ENCODE assay signal across 1 cellular context in the genomic region with DNA sequence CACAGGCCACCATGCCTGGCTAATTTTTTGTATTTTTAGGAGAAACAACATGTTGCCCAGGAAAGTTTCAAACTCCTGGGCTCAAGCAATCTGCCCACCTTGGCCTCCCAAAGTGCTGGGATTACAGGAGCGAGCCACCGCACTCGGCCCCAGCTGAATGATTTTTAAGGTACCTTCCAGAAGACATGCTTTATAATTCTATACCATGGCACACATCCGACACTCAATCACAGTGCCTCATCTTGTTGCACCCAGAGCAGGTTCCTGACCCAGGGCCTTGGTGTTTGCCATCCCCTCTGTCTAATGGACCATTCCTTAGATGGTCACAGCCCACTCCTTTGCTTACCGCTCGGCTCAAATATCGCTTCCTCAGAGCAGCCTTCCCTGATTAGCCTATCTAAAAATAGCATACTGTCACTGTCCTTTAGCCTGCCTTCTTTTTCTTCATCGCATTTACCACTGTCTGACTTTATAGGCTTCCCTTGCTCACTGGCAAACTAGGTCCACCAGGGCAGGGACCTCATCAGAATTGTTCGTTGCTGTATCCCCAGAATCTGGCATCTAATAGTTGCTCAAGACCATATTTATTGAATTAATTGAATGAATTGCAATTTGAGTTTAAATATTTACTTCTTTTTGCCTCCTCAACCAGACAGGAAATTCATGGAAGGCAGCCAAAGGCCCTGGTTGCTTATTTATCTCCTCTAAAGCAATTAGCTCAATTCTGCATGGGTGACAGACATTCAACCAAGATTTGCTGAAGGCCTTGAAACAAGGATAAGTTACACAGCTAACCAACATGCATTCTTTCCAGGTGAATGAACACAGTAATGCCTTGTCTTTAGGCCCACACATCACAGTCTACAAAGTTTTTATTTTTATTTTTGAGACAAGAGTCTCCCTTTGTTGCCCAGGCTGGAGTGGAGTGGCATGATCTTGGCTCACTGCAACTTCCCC.
TF ChIP-seq lines count a peak whose summit lies in the region.

No MANE protein-coding gene starts in this region.

TF ChIP-seq in HEK293, 187 proteins besides CTCF, POLR2A, EP300 and RAD21 (continued from another document):
- TF ChIP-seq, protein P1, sequence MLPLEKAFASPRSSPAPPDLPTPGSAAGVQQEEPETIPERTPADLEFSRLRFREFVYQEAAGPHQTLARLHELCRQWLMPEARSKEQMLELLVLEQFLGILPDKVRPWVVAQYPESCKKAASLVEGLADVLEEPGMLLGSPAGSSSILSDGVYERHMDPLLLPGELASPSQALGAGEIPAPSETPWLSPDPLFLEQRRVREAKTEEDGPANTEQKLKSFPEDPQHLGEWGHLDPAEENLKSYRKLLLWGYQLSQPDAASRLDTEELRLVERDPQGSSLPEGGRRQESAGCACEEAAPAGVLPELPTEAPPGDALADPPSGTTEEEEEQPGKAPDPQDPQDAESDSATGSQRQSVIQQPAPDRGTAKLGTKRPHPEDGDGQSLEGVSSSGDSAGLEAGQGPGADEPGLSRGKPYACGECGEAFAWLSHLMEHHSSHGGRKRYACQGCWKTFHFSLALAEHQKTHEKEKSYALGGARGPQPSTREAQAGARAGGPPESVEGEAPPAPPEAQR (tag by site-specific recombination; IDR thresholded peaks at IDR 0.05) = no peak
